Comparison of ENCODE assay signal across 15 cellular contexts in genomic region chr1:199308349-199308846, GRCh38.
DNase-seq lines count a peak whose midpoint lies in the region; ATAC-seq and TF ChIP-seq lines count a peak whose summit lies in the region.
"Had no signal": no experiment of that assay in that cellular context is flagged by ENCODE, and none has a peak within 500 bp of the region (broad histone marks: within the 10 kb centered on the region; RNA-seq: fewer than 3 reads in every experiment).

No MANE protein-coding gene starts in this region.

- no peaks in the 10 kb centered on the region for H4K20me1 ChIP-seq in OCI-LY3 (ENCODE audit: insufficient read depth, low read length)

- no peaks in the 10 kb centered on the region for H3K36me3 ChIP-seq in OCI-LY3 (replicated peaks; ENCODE audit: low read depth, low read length)
- H3K36me3 ChIP-seq: upper lobe of right lung had no signal

- 0 out of 2 replicates have a peak, but pooled peaks cover 9% of the 10 kb centered on the region for H3K27me3 ChIP-seq in OCI-LY3 (ENCODE audit: low read depth, low read length)
- H3K27me3 ChIP-seq: upper lobe of right lung had no signal

- no peak for DNase-seq in activated CD8-positive, alpha-beta T cell treated with anti-CD3 and anti-CD28 coated beads for 36 hours
- no peak for DNase-seq in activated CD8-positive, alpha-beta T cell treated with anti-CD3 and anti-CD28 coated beads, Interleukin-2, amount 10 ng/mL, durations not matched to agents 7 days and 5 days
- DNase-seq in left ventricle myocardium superior (no peak), head of caudate nucleus (no peak), COR-L47 (lab: John Stamatoyannopoulos, UW) (no peak)
- DNase-seq: EL, NCI-H187, NCI-H446, occipital lobe, T-helper 9 cell, upper lobe of right lung had no signal

- H3K4me2 ChIP-seq in OCI-LY3 (ENCODE audit: low read length): peak overlapping the region; percentile 73

- no peak overlapping the region for H3K4me3 Mint-ChIP-seq in activated CD8-positive, alpha-beta T cell treated with anti-CD3 and anti-CD28 coated beads for 36 hours
- no peak overlapping the region for H3K4me3 Mint-ChIP-seq in activated CD8-positive, alpha-beta T cell treated with anti-CD3 and anti-CD28 coated beads, Interleukin-2, amount 10 ng/mL, durations not matched to agents 7 days and 5 days
- H3K4me3 Mint-ChIP-seq: stimulated activated memory B cell treated with anti-CD40 and anti-IgM and Interleukin-4, amounts not matched to agents 10 μg/mL and 1 μg/mL and 100 μg/mL, for 72 hours had no signal

- H3K36me3 Mint-ChIP-seq in activated CD8-positive, alpha-beta T cell treated with anti-CD3 and anti-CD28 coated beads for 36 hours (ENCODE audit: low read depth): no peaks in the 10 kb centered on the region
- H3K36me3 Mint-ChIP-seq in activated CD8-positive, alpha-beta T cell treated with anti-CD3 and anti-CD28 coated beads, Interleukin-2, amount 10 ng/mL, durations not matched to agents 7 days and 5 days (ENCODE audit: low read depth): no peaks in the 10 kb centered on the region
- H3K36me3 Mint-ChIP-seq: stimulated activated memory B cell treated with anti-CD40 and anti-IgM and Interleukin-4, amounts not matched to agents 10 μg/mL and 1 μg/mL and 100 μg/mL, for 72 hours had no signal

- ATAC-seq in activated CD8-positive, alpha-beta T cell treated with anti-CD3 and anti-CD28 coated beads for 36 hours: peak; percentile 68
- no peak for ATAC-seq in activated CD8-positive, alpha-beta T cell treated with anti-CD3 and anti-CD28 coated beads, Interleukin-2, amount 10 ng/mL, durations not matched to agents 7 days and 5 days
- peak; percentile 53 for ATAC-seq in GM19043 (IDR thresholded peaks at IDR 0.05; ENCODE audit: low read depth, unreplicated experiment)
- ATAC-seq in HG02852 (IDR thresholded peaks at IDR 0.05; ENCODE audit: unreplicated experiment): peak; percentile 68
- no peak for ATAC-seq in left ventricle myocardium superior
- ATAC-seq: stimulated activated memory B cell treated with anti-CD40 and anti-IgM and Interleukin-4, amounts not matched to agents 10 μg/mL and 1 μg/mL and 100 μg/mL, for 72 hours; upper lobe of right lung had no signal

- no peak overlapping the region for H3K27ac Mint-ChIP-seq in activated CD8-positive, alpha-beta T cell treated with anti-CD3 and anti-CD28 coated beads for 36 hours
- no peak overlapping the region for H3K27ac Mint-ChIP-seq in activated CD8-positive, alpha-beta T cell treated with anti-CD3 and anti-CD28 coated beads, Interleukin-2, amount 10 ng/mL, durations not matched to agents 7 days and 5 days
- H3K27ac Mint-ChIP-seq: stimulated activated memory B cell treated with anti-CD40 and anti-IgM and Interleukin-4, amounts not matched to agents 10 μg/mL and 1 μg/mL and 100 μg/mL, for 72 hours had no signal

- peak overlapping the region; percentile 45 for H3K27ac ChIP-seq in OCI-LY3 (ENCODE audit: low read length)
- H3K27ac ChIP-seq: upper lobe of right lung had no signal

- no peak for TF ChIP-seq CTCF in activated CD8-positive, alpha-beta T cell treated with anti-CD3 and anti-CD28 coated beads for 36 hours (IDR thresholded peaks at IDR 0.05)
- no peak for TF ChIP-seq CTCF in OCI-LY3 (IDR thresholded peaks at IDR 0.05; ENCODE audit: low read depth, low read length)

- H3K79me2 ChIP-seq in OCI-LY3 (ENCODE audit: low read length): no peaks in the 10 kb centered on the region

- no peaks in the 10 kb centered on the region for H3K9me3 ChIP-seq in OCI-LY3 (ENCODE audit: insufficient read depth, low read length)
- H3K9me3 ChIP-seq: upper lobe of right lung had no signal

- H3K4me1 Mint-ChIP-seq in activated CD8-positive, alpha-beta T cell treated with anti-CD3 and anti-CD28 coated beads for 36 hours (ENCODE audit: low read depth): peaks cover 20% of the 10 kb centered on the region
- H3K4me1 Mint-ChIP-seq in activated CD8-positive, alpha-beta T cell treated with anti-CD3 and anti-CD28 coated beads, Interleukin-2, amount 10 ng/mL, durations not matched to agents 7 days and 5 days (ENCODE audit: low read depth): no peaks in the 10 kb centered on the region

- no peak overlapping the region for H2AFZ ChIP-seq in OCI-LY3 (ENCODE audit: low read depth, low read length)

- H3K4me1 ChIP-seq in OCI-LY3 (ENCODE audit: low read length): peaks cover 49% of the 10 kb centered on the region
- H3K4me1 ChIP-seq: upper lobe of right lung had no signal

- H3K9ac ChIP-seq in OCI-LY3 (ENCODE audit: low read length): peak overlapping the region; percentile 8; the same call in 1 of the 2 replicates

- peak overlapping the region; percentile 59 for H3K4me3 ChIP-seq in OCI-LY3 (ENCODE audit: low read length)
- H3K4me3 ChIP-seq: upper lobe of right lung had no signal

- intact Hi-C loops in activated CD8-positive, alpha-beta T cell treated with anti-CD3 and anti-CD28 coated beads for 36 hours (cut with micrococcal nuclease): no loop called here
- intact Hi-C loops in left ventricle myocardium superior (cut with micrococcal nuclease) (no loop called here), head of caudate nucleus (cut with DNase I) (no loop called here)

- CTCF ChIA-PET in activated CD8-positive, alpha-beta T cell treated with anti-CD3 and anti-CD28 coated beads for 36 hours (lab: Charles Lee): no interaction called here
- CTCF ChIA-PET in activated CD8-positive, alpha-beta T cell treated with anti-CD3 and anti-CD28 coated beads, Interleukin-2, amount 10 ng/mL, durations not matched to agents 7 days and 5 days (lab: Charles Lee): no interaction called here

- peaks cover 15% of the 10 kb centered on the region for H3K27me3 Mint-ChIP-seq in activated CD8-positive, alpha-beta T cell treated with anti-CD3 and anti-CD28 coated beads for 36 hours
- H3K27me3 Mint-ChIP-seq in activated CD8-positive, alpha-beta T cell treated with anti-CD3 and anti-CD28 coated beads, Interleukin-2, amount 10 ng/mL, durations not matched to agents 7 days and 5 days (ENCODE audit: low read depth): peaks cover 2% of the 10 kb centered on the region

- POLR2A ChIA-PET in activated CD8-positive, alpha-beta T cell treated with anti-CD3 and anti-CD28 coated beads for 36 hours (lab: Charles Lee): interaction anchor here (0.5 kb wide), 1 partner anchor 236 kb away, joined by 3 read pairs; no protein-coding TSS in a partner anchor
- POLR2A ChIA-PET in activated CD8-positive, alpha-beta T cell treated with anti-CD3 and anti-CD28 coated beads, Interleukin-2, amount 10 ng/mL, durations not matched to agents 7 days and 5 days (lab: Charles Lee): no interaction called here

- H3K9me3 Mint-ChIP-seq in activated CD8-positive, alpha-beta T cell treated with anti-CD3 and anti-CD28 coated beads for 36 hours: no peaks in the 10 kb centered on the region
- no peaks in the 10 kb centered on the region for H3K9me3 Mint-ChIP-seq in activated CD8-positive, alpha-beta T cell treated with anti-CD3 and anti-CD28 coated beads, Interleukin-2, amount 10 ng/mL, durations not matched to agents 7 days and 5 days (ENCODE audit: insufficient read depth)
- H3K9me3 Mint-ChIP-seq: stimulated activated memory B cell treated with anti-CD40 and anti-IgM and Interleukin-4, amounts not matched to agents 10 μg/mL and 1 μg/mL and 100 μg/mL, for 72 hours had no signal

Comparison
In these comparisons a context has a peak if more than half of its experiments do, and no peak if none do; other contexts are left out.
1. ATAC-seq: peak in activated CD8-positive, alpha-beta T cell treated with anti-CD3 and anti-CD28 coated beads for 36 hours (single experiment), GM19043 (single experiment) and HG02852 (single experiment); none in activated CD8-positive, alpha-beta T cell treated with anti-CD3 and anti-CD28 coated beads, Interleukin-2, amount 10 ng/mL, durations not matched to agents 7 days and 5 days (single experiment) and left ventricle myocardium superior (single experiment).